In genomic region chr15:70741107-70741511, GRCh38 we compare ENCODE assay signal across 9 cellular contexts. TPM values are rescaled to one million over a fixed set of nuclear protein-coding genes. Genes with fewer than 3 reads are reported as not detected.
DNase-seq lines count a peak whose midpoint lies in the region; ATAC-seq and TF ChIP-seq lines count a peak whose summit lies in the region.
"Had no signal": no experiment of that assay in that cellular context is flagged by ENCODE, and none has a peak within 500 bp of the region (broad histone marks: within the 10 kb centered on the region; RNA-seq: fewer than 3 reads in every experiment).

No MANE protein-coding gene starts in this region.

- H4K20me1 ChIP-seq in PC-3 (ENCODE audit: low read length): no peaks in the 10 kb centered on the region

- H3K4me2 ChIP-seq in PC-3 (ENCODE audit: low read length): peak overlapping the region; percentile 70

- WGBS in prostate gland: 4% methylated on average over 1 of the region's 1 CpG

- H3K27me3 ChIP-seq in PC-3 (ENCODE audit: low read length): no peaks in the 10 kb centered on the region
- H3K27me3 ChIP-seq in prostate gland (replicated peaks; ENCODE audit: insufficient read depth): no peaks in the 10 kb centered on the region
- H3K27me3 ChIP-seq in effector memory CD4-positive, alpha-beta T cell (replicated peaks; ENCODE audit: control insufficient read depth, insufficient read depth, low read length, poor library complexity, severe bottlenecking): no peaks in the 10 kb centered on the region

- H3K9ac ChIP-seq in PC-3 (ENCODE audit: low read length): peak overlapping the region; percentile 40

- H3K4me3 ChIP-seq in PC-3 (ENCODE audit: low read length): no peak overlapping the region
- no peak overlapping the region for H3K4me3 ChIP-seq in fibroblast of mammary gland (ENCODE audit: control insufficient read depth, low read depth, low read length)
- H3K4me3 ChIP-seq in prostate gland: no peak overlapping the region
- H3K4me3 ChIP-seq in effector memory CD4-positive, alpha-beta T cell (ENCODE audit: insufficient read depth, low read depth, low read length, poor library complexity, severe bottlenecking): no peak overlapping the region

- BruUV-seq in PC-3 (replicated peaks; lab: Mats Ljungman, UMichigan): no TSS peak

- CTCF ChIA-PET in PC-3 (lab: Charles Lee): no interaction called here

- no peaks in the 10 kb centered on the region for H3K9me3 ChIP-seq in PC-3 (ENCODE audit: low read length)
- no peaks in the 10 kb centered on the region for H3K9me3 ChIP-seq in prostate gland
- no peaks in the 10 kb centered on the region for H3K9me3 ChIP-seq in effector memory CD4-positive, alpha-beta T cell (ENCODE audit: control insufficient read depth, low read length)

- DNase-seq in DMS 273 treated with DMSO at 0.1 percent for 48 hours (lab: John Stamatoyannopoulos, UW) (peak; percentile 73), PC-3 (peak; percentile 65), fibroblast of mammary gland (ENCODE audit: low read depth) (peak; percentile 93), prostate gland (ENCODE audit: low spot score) (peak; percentile 81), NCI-H1417 treated with DMSO at 0.1 percent for 48 hours (lab: John Stamatoyannopoulos, UW) (no peak)
- no peak for DNase-seq in effector memory CD4-positive, alpha-beta T cell
- no peak for DNase-seq in stimulated activated CD4-positive, alpha-beta T cell treated with anti-CD3 and anti-CD28 coated beads, Interleukin-4, amount 100 ng/mL, for 24 hours
- DNase-seq: stimulated activated CD4-positive, alpha-beta T cell treated with anti-CD3 and anti-CD28 coated beads, Interleukin-12 subunit alpha, Interleukin-12 subunit beta, amount 100 ng/mL, for 4 hours had no signal

- POLR2A ChIA-PET in PC-3 (lab: Charles Lee; ENCODE audit: unreplicated experiment): no interaction called here

- H3F3A ChIP-seq in PC-3 (ENCODE audit: low read length, unreplicated experiment): peaks cover 3% of the 10 kb centered on the region

- H2AFZ ChIP-seq in PC-3 (ENCODE audit: low read length): no peak overlapping the region

- no peaks in the 10 kb centered on the region for H3K9me2 ChIP-seq in PC-3 (replicated peaks; ENCODE audit: low read length)

- H3K79me2 ChIP-seq in PC-3 (ENCODE audit: low read length): peaks cover 64% of the 10 kb centered on the region

- H3K4me1 ChIP-seq in PC-3 (ENCODE audit: insufficient read depth, low read length): peaks cover 26% of the 10 kb centered on the region
- peaks cover 10% of the 10 kb centered on the region for H3K4me1 ChIP-seq in prostate gland (replicated peaks)
- H3K4me1 ChIP-seq in effector memory CD4-positive, alpha-beta T cell (ENCODE audit: control insufficient read depth, insufficient read depth, low read length, poor library complexity, severe bottlenecking): no peaks in the 10 kb centered on the region

- TF ChIP-seq CTCF in PC-3 (conservative IDR thresholded peaks at IDR 0.05; ENCODE audit: low read depth, low read length) (no peak), fibroblast of mammary gland (conservative IDR thresholded peaks at IDR 0.05; ENCODE audit: control insufficient read depth, insufficient read depth, low read depth, low read length) (no peak), prostate gland (IDR thresholded peaks at IDR 0.05) (no peak)

- peak overlapping the region; percentile 69 for H3K27ac ChIP-seq in PC-3 (ENCODE audit: low read length)
- H3K27ac ChIP-seq in prostate gland: peak overlapping the region; percentile 56 to 61
- no peak overlapping the region for H3K27ac ChIP-seq in effector memory CD4-positive, alpha-beta T cell (ENCODE audit: insufficient read depth, low read length, poor library complexity, severe bottlenecking)

- no peak for TF ChIP-seq POLR2A in prostate gland (IDR thresholded peaks at IDR 0.05)

- intact Hi-C loops in PC-3 (cut with micrococcal nuclease) (no loop called here), prostate gland (cut with DNase I) (no loop called here)

- H3K36me3 ChIP-seq in PC-3 (ENCODE audit: low read depth, low read length) (no peaks in the 10 kb centered on the region), prostate gland (no peaks in the 10 kb centered on the region)
- H3K36me3 ChIP-seq in effector memory CD4-positive, alpha-beta T cell (ENCODE audit: control insufficient read depth, insufficient read depth, low read length): no peaks in the 10 kb centered on the region

- ATAC-seq in PC-3 (peak; percentile 78), HG03025 (IDR thresholded peaks at IDR 0.05; ENCODE audit: low FRiP score, unreplicated experiment) (no peak)

RNA-seq across cellular contexts. Expression of gene UACA, which starts 22.2 kb away (rescaled TPM):
- total RNA-seq in PC-3 (2014; rRNA removed) (21.7 and 26.7 TPM in 2 replicates), prostate gland (10 to 100 TPM; 16.3 to 35.2 TPM)

Comparison
In these comparisons a context has a peak if more than half of its experiments do, and no peak if none do; other contexts are left out.
1. DNase-seq: peak in DMS 273 treated with DMSO at 0.1 percent for 48 hours (single experiment), PC-3 (single experiment), fibroblast of mammary gland (single experiment) and prostate gland (single experiment); none in effector memory CD4-positive, alpha-beta T cell (0 of 3), stimulated activated CD4-positive, alpha-beta T cell treated with anti-CD3 and anti-CD28 coated beads, Interleukin-4, amount 100 ng/mL, for 24 hours (single experiment) and NCI-H1417 treated with DMSO at 0.1 percent for 48 hours (single experiment).